8 cellular contexts compared by ENCODE assay signal in the genomic region with DNA sequence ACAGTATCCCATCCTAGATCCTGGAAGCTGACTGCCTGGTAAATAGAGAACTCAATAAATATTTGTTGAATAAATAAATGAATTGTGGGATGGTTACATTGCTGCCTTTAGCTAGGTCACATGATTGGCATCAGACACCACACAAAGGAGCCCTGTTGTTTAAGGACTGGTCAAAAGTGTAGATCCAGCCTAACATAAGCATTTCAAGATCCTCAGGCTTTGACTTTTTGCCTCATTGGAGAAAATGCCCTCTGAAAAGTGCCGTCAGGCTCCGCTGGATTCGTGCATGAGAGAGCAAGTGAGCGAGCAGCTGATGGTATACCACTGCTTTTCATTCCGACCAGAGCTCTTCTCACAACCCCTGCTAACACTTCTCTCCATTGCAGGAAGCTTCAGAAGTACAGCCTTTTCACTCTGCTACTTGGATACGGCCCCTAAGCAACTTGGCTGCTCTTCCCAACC. TPM values are rescaled to one million over a fixed set of nuclear protein-coding genes. Genes with fewer than 3 reads are reported as not detected.
DNase-seq lines count a peak whose midpoint lies in the region; ATAC-seq lines count a peak whose summit lies in the region.

No MANE protein-coding gene starts in this region.

- peaks cover 4% of the 10 kb centered on the region for H3K27me3 Mint-ChIP-seq in T-helper 2 cell treated with Interferon-gamma antibody and Interleukin-4, amounts not matched to agents 5 μg/mL and 100 μg/mL, for 36 hours (ENCODE audit: low read depth)

- peak overlapping the region; percentile 99 for H3K4me3 Mint-ChIP-seq in T-helper 2 cell treated with Interferon-gamma antibody and Interleukin-4, amounts not matched to agents 5 μg/mL and 100 μg/mL, for 36 hours

- peaks cover 12% of the 10 kb centered on the region for H3K36me3 Mint-ChIP-seq in T-helper 2 cell treated with Interferon-gamma antibody and Interleukin-4, amounts not matched to agents 5 μg/mL and 100 μg/mL, for 36 hours (ENCODE audit: low read depth)

- H3K27ac ChIP-seq in muscle layer of duodenum (ENCODE audit: low read length) = peak overlapping the region; percentile 96

- H3K4me1 ChIP-seq in muscle layer of duodenum (ENCODE audit: control insufficient read depth in 1 of 2, insufficient read depth in 2 of 2, low read length in 2 of 2) = peaks cover 5 to 29% of the 10 kb centered on the region in 2 donors

- no peak for ATAC-seq in GM19455 (IDR thresholded peaks at IDR 0.05; ENCODE audit: unreplicated experiment)
- no peak for ATAC-seq in GM21619 (IDR thresholded peaks at IDR 0.05; ENCODE audit: unreplicated experiment)

- no peaks in the 10 kb centered on the region for H3K9me3 ChIP-seq in muscle layer of duodenum (ENCODE audit: control insufficient read depth in 1 of 2, low read length in 2 of 2)

- H3K36me3 ChIP-seq in muscle layer of duodenum (ENCODE audit: control insufficient read depth in 1 of 2, insufficient read depth in 2 of 2, low read length in 2 of 2) = peaks cover 4% of the 10 kb centered on the region in 2 donors

- H3K27me3 ChIP-seq in muscle layer of duodenum (ENCODE audit: low read depth, low read length) = no peaks in the 10 kb centered on the region

- H3K9me3 Mint-ChIP-seq in T-helper 2 cell treated with Interferon-gamma antibody and Interleukin-4, amounts not matched to agents 5 μg/mL and 100 μg/mL, for 36 hours = no peaks in the 10 kb centered on the region

- no peak for DNase-seq in T-helper 2 cell treated with Interferon-gamma antibody and Interleukin-4, amounts not matched to agents 5 μg/mL and 100 μg/mL, for 36 hours (ENCODE audit: low spot score)
- DNase-seq in T-helper 2 cell (no peak), NCI-H2107 (lab: John Stamatoyannopoulos, UW) (peak; percentile 22), cerebellum (ENCODE audit: low spot score) (peak; percentile 9), mesenteric fat pad (ENCODE audit: low spot score) (no peak)

- no peak overlapping the region for H3K4me3 ChIP-seq in muscle layer of duodenum (ENCODE audit: low read depth in 1 of 2, low read length in 2 of 2)

- peaks cover 18% of the 10 kb centered on the region for H3K4me1 Mint-ChIP-seq in T-helper 2 cell treated with Interferon-gamma antibody and Interleukin-4, amounts not matched to agents 5 μg/mL and 100 μg/mL, for 36 hours (ENCODE audit: low read depth)

- no peak overlapping the region for H3K27ac Mint-ChIP-seq in T-helper 2 cell treated with Interferon-gamma antibody and Interleukin-4, amounts not matched to agents 5 μg/mL and 100 μg/mL, for 36 hours

RNA-seq across cellular contexts. Expression of gene ZNF24, which starts 1.3 kb away (rescaled TPM):
- 69.6 TPM for total RNA-seq in cerebellum
- total RNA-seq in mesenteric fat pad = 39.8 TPM

RNA-seq across cellular contexts. Expression of gene ZNF396, which starts 31.6 kb away (rescaled TPM):
- total RNA-seq in cerebellum (3.8 TPM), mesenteric fat pad (1.7 TPM)

RNA-seq across cellular contexts. Expression of gene ZSCAN30, which starts 55.5 kb away (rescaled TPM):
- total RNA-seq in cerebellum (27.8 TPM), mesenteric fat pad (13.2 TPM)

Comparison
In these comparisons a context has a peak if more than half of its experiments do, and no peak if none do; other contexts are left out.
1. DNase-seq: peak in NCI-H2107 (single experiment) and cerebellum (single experiment); none in T-helper 2 cell treated with Interferon-gamma antibody and Interleukin-4, amounts not matched to agents 5 μg/mL and 100 μg/mL, for 36 hours (single experiment), T-helper 2 cell (0 of 5) and mesenteric fat pad (single experiment).